In the genomic region with DNA sequence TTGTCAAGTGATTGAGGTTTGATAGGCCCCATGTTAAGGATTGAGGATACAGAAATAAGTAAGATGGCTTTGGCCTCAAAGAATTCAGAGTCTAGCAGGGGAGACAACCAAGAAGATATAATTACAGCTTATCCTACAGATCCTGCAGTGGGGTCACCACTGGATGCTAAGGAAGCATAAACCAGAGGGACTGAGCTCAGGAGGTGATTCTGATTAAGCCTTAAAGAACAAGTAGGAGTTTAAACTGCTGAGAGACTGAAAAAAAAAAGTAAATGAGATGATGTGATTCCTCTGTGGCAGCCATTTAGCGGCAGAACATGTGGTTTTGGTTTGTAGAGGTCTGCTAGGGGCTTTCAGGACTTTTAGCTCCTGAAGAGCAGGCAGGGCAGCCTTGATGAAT, we compare ENCODE assay signal across 16 cellular contexts. TPM values are rescaled to one million over a fixed set of nuclear protein-coding genes. Genes with fewer than 3 reads are reported as not detected.
DNase-seq lines count a peak whose midpoint lies in the region; ATAC-seq and TF ChIP-seq lines count a peak whose summit lies in the region.
"Had no signal": no experiment of that assay in that cellular context is flagged by ENCODE, and none has a peak within 500 bp of the region (broad histone marks: within the 10 kb centered on the region; RNA-seq: fewer than 3 reads in every experiment).

No MANE protein-coding gene starts in this region.

- H3K9me3 ChIP-seq in ascending aorta (no peaks in the 10 kb centered on the region), tibial artery (no peaks in the 10 kb centered on the region), Karpas-422 (ENCODE audit: low read length) (no peaks in the 10 kb centered on the region)
- H3K9me3 ChIP-seq: BLaER1, Caco-2 had no signal

- intact Hi-C loops in ascending aorta (cut with DNase I) (no loop called here), tibial artery (cut with DNase I; ENCODE audit: low total_unique reads) (no loop called here)

- TF ChIP-seq CTCF in ascending aorta (IDR thresholded peaks at IDR 0.05) (no peak), tibial artery (IDR thresholded peaks at IDR 0.05) (no peak)

- no peaks in the 10 kb centered on the region for H3K79me2 ChIP-seq in Karpas-422 (ENCODE audit: low read length)

- peak overlapping the region; percentile 10 to 39 for H3K27ac ChIP-seq in ascending aorta
- peak overlapping the region; percentile 4 to 23 for H3K27ac ChIP-seq in tibial artery
- H3K27ac ChIP-seq in Karpas-422 (ENCODE audit: low read length): no peak overlapping the region
- H3K27ac ChIP-seq: BLaER1 had no signal

- no peak for ATAC-seq in HG03135 (IDR thresholded peaks at IDR 0.05; ENCODE audit: unreplicated experiment)
- ATAC-seq: GM12878, GM23338 had no signal

- H3K4me2 ChIP-seq in Karpas-422 (ENCODE audit: low read depth, low read length, poor library complexity, severe bottlenecking): no peak overlapping the region
- H3K4me2 ChIP-seq: GM23338 had no signal

- no peak overlapping the region for H3K4me3 ChIP-seq in ascending aorta
- no peak overlapping the region for H3K4me3 ChIP-seq in tibial artery
- H3K4me3 ChIP-seq in Karpas-422 (ENCODE audit: low read length): no peak overlapping the region
- H3K4me3 ChIP-seq: BLaER1, GM12878, GM23338 had no signal

- H3K9me2 ChIP-seq in Karpas-422 (replicated peaks; ENCODE audit: insufficient read depth, low read length): no peaks in the 10 kb centered on the region

- H4K20me1 ChIP-seq in Karpas-422 (ENCODE audit: insufficient read depth, low read depth, low read length): no peaks in the 10 kb centered on the region
- H4K20me1 ChIP-seq: BLaER1 had no signal

- DNase-seq in NCI-H2171 treated with DMSO at 0.1 percent for 48 hours (lab: John Stamatoyannopoulos, UW) (peak; percentile 34), NCI-H2171 (lab: John Stamatoyannopoulos, UW) (no peak), NCI-H82 treated with DMSO at 0.1 percent for 48 hours (lab: John Stamatoyannopoulos, UW; ENCODE audit: unreplicated experiment) (peak; percentile 42), ascending aorta (ENCODE audit: low spot score in 2 of 2) (no peak), tibial artery (no peak), Karpas-422 (no peak), retina (no peak)
- DNase-seq: 8988T; AML-193; Caco-2; CD8-positive, alpha-beta memory T cell; H7 had no signal

- H3K36me3 ChIP-seq in ascending aorta (no peaks in the 10 kb centered on the region), tibial artery (no peaks in the 10 kb centered on the region), Karpas-422 (ENCODE audit: insufficient read depth, low read length) (no peaks in the 10 kb centered on the region)
- H3K36me3 ChIP-seq: BLaER1 had no signal

- peaks cover 16 to 48% of the 10 kb centered on the region in 2 donors for H3K4me1 ChIP-seq in ascending aorta
- peaks cover 0 to 86% (median 35%) of the 10 kb centered on the region in 4 donors for H3K4me1 ChIP-seq in tibial artery
- H3K4me1 ChIP-seq in Karpas-422 (ENCODE audit: low read length): no peaks in the 10 kb centered on the region
- H3K4me1 ChIP-seq: Caco-2 had no signal

- no peak overlapping the region for H3K9ac ChIP-seq in Karpas-422 (ENCODE audit: low read length)
- H3K9ac ChIP-seq: BLaER1 had no signal

- H3K27me3 ChIP-seq in ascending aorta (no peaks in the 10 kb centered on the region), tibial artery (no peaks in the 10 kb centered on the region), Karpas-422 (ENCODE audit: low read length) (no peaks in the 10 kb centered on the region)
- H3K27me3 ChIP-seq: BLaER1 had no signal

- no peak overlapping the region for H2AFZ ChIP-seq in Karpas-422 (ENCODE audit: low read length)
- H2AFZ ChIP-seq: GM23338 had no signal

RNA-seq across cellular contexts. Expression of gene KALRN, which starts 30.9 kb away (rescaled TPM):
- 292 TPM for total RNA-seq in ascending aorta
- total RNA-seq in Karpas-422 (2014; rRNA removed; shearing (Covaris generic); ENCODE audit: low replicate concordance): not detected in 2 replicates

Comparison
In these comparisons a context has a peak if more than half of its experiments do, and no peak if none do; other contexts are left out.
1. DNase-seq: peak in NCI-H2171 treated with DMSO at 0.1 percent for 48 hours (single experiment) and NCI-H82 treated with DMSO at 0.1 percent for 48 hours (single experiment); none in NCI-H2171 (single experiment), ascending aorta (0 of 2), tibial artery (0 of 2), Karpas-422 (single experiment) and retina (single experiment).
2. RNA of gene KALRN, which starts 30.9 kb away (total RNA-seq): 292 TPM in ascending aorta (single experiment); not detected in Karpas-422; every median in the first group is over 100 times any median in the second.